8 cellular contexts compared by ENCODE assay signal in genomic region chr3:128496602-128497304, GRCh38. TPM values are rescaled to one million over a fixed set of nuclear protein-coding genes. Genes with fewer than 3 reads are reported as not detected.
DNase-seq lines count a peak whose midpoint lies in the region; ATAC-seq and TF ChIP-seq lines count a peak whose summit lies in the region.

No MANE protein-coding gene starts in this region.

- peaks cover 66% of the 10 kb centered on the region for H3K27me3 ChIP-seq in BLaER1
- peaks cover 9 to 94% (median 68%) of the 10 kb centered on the region in 45 donors for H3K27me3 ChIP-seq in dorsolateral prefrontal cortex

- ATAC-seq in HG03378 (IDR thresholded peaks at IDR 0.05; ENCODE audit: unreplicated experiment), result no peak
- no peak for ATAC-seq in GM19351 (IDR thresholded peaks at IDR 0.05; ENCODE audit: unreplicated experiment)
- ATAC-seq in HG03457 (IDR thresholded peaks at IDR 0.05; ENCODE audit: unreplicated experiment), result no peak

- H3K27ac Mint-ChIP-seq in neural crest cell (ENCODE audit: unreplicated experiment), result no peak overlapping the region

- no peaks in the 10 kb centered on the region for H3K9me3 Mint-ChIP-seq in neural crest cell

- H3K9ac ChIP-seq in BLaER1, result no peak overlapping the region

- H3K4me3 ChIP-seq in BLaER1 (peak overlapping the region; percentile 64), dorsolateral prefrontal cortex (peak overlapping the region in 58 of 59 donors; percentile 38 to 79 (median 62))

- H3K36me3 Mint-ChIP-seq in neural crest cell (ENCODE audit: low read depth), result peaks cover 3% of the 10 kb centered on the region

- peaks cover 12% of the 10 kb centered on the region; the same call in 1 of the 2 replicates for H3K4me1 ChIP-seq in BLaER1

- peak overlapping the region; percentile 87 for H3K4me3 Mint-ChIP-seq in neural crest cell

- peaks cover 9% of the 10 kb centered on the region for H3K4me1 Mint-ChIP-seq in neural crest cell

- TF ChIP-seq CTCF in dorsolateral prefrontal cortex (IDR thresholded peaks at IDR 0.05 in 54 of 56, conservative IDR thresholded peaks at IDR 0.05 in 2 of 56; ENCODE audit: low read depth in 1 of 56, partially characterized antibody in 56 of 56) (no peak), neural crest cell (conservative IDR thresholded peaks at IDR 0.05) (no peak)

- H3K27ac ChIP-seq in BLaER1, result no peak overlapping the region
- H3K27ac ChIP-seq in dorsolateral prefrontal cortex, result no peak overlapping the region

- DNase-seq in NCI-H146 treated with DMSO at 0.1 percent for 48 hours (lab: John Stamatoyannopoulos, UW; ENCODE audit: unreplicated experiment), result peak; percentile 70
- peak in 4 of 10 donors; percentile 22 to 45 (median 38) for DNase-seq in dorsolateral prefrontal cortex
- DNase-seq in neural crest cell (ENCODE audit: low read depth, low spot score), result no peak
- DNase-seq in superior temporal gyrus (ENCODE audit: extremely low spot score), result no peak

- H4K20me1 ChIP-seq in BLaER1, result peaks cover 39% of the 10 kb centered on the region

- peak overlapping the region; percentile 95 for H3K4me2 ChIP-seq in BLaER1

- no peaks in the 10 kb centered on the region for H3K36me3 ChIP-seq in BLaER1

- intact Hi-C loops in dorsolateral prefrontal cortex (cut with DNase I), result loop anchor here (2.0 to 10.0 kb wide), 4 partner anchors 69 to 412 kb away; no protein-coding TSS in a partner anchor

- peaks cover 98% of the 10 kb centered on the region for H3K27me3 Mint-ChIP-seq in neural crest cell (ENCODE audit: low read depth)

- H3K9me3 ChIP-seq in BLaER1, result no peaks in the 10 kb centered on the region

RNA-seq across cellular contexts. Expression of gene GATA2, which starts 3.8 kb away (rescaled TPM):
- 10 to 100 TPM in 4 of 120 experiments, 1 to 10 TPM in 115, under 1 TPM in 1; 0.98 to 13.1 (median 4.3) TPM for total RNA-seq in dorsolateral prefrontal cortex
- 0.30 and 0.52 TPM in 2 replicates for total RNA-seq in neural crest cell

RNA-seq across cellular contexts. Expression of gene DNAJB8, which starts 30.1 kb away (rescaled TPM):
- not detected for total RNA-seq in dorsolateral prefrontal cortex
- not detected in 2 replicates for total RNA-seq in neural crest cell
